In genomic region chr19:3234800-3235199, GRCh38 we compare ENCODE assay signal across 1 cellular context.
TF ChIP-seq lines count a peak whose summit lies in the region.

No MANE protein-coding gene starts in this region.

TF ChIP-seq in HEK293, 187 proteins besides CTCF, POLR2A, EP300 and RAD21 (continued from another document):
- TF ChIP-seq, protein P1, sequence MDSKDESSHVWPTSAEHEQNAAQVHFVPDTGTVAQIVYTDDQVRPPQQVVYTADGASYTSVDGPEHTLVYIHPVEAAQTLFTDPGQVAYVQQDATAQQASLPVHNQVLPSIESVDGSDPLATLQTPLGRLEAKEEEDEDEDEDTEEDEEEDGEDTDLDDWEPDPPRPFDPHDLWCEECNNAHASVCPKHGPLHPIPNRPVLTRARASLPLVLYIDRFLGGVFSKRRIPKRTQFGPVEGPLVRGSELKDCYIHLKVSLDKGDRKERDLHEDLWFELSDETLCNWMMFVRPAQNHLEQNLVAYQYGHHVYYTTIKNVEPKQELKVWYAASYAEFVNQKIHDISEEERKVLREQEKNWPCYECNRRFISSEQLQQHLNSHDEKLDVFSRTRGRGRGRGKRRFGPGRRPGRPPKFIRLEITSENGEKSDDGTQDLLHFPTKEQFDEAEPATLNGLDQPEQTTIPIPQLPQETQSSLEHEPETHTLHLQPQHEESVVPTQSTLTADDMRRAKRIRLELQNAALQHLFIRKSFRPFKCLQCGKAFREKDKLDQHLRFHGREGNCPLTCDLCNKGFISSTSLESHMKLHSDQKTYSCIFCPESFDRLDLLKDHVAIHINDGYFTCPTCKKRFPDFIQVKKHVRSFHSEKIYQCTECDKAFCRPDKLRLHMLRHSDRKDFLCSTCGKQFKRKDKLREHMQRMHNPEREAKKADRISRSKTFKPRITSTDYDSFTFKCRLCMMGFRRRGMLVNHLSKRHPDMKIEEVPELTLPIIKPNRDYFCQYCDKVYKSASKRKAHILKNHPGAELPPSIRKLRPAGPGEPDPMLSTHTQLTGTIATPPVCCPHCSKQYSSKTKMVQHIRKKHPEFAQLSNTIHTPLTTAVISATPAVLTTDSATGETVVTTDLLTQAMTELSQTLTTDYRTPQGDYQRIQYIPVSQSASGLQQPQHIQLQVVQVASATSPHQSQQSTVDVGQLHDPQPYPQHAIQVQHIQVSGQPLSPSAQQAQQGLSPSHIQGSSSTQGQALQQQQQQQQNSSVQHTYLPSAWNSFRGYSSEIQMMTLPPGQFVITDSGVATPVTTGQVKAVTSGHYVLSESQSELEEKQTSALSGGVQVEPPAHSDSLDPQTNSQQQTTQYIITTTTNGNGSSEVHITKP (tag by site-specific recombination; IDR thresholded peaks at IDR 0.05), result no peak
- no peak for TF ChIP-seq ZSCAN4 (tag by site-specific recombination; IDR thresholded peaks at IDR 0.05)
- 0 out of 2 replicates have a peak, but pooled peaks have one; percentile 7 for TF ChIP-seq SP2 (tag by site-specific recombination; IDR thresholded peaks at IDR 0.05)
- TF ChIP-seq ZSCAN5A (tag by site-specific recombination; IDR thresholded peaks at IDR 0.05), result no peak
- TF ChIP-seq ZNF223 (tag by site-specific recombination; IDR thresholded peaks at IDR 0.05), result no peak
- no peak for TF ChIP-seq WT1 (tag by site-specific recombination; IDR thresholded peaks at IDR 0.05)
- TF ChIP-seq ZNF544 (tag by site-specific recombination; IDR thresholded peaks at IDR 0.05), result no peak
- TF ChIP-seq ZNF239 (tag by site-specific recombination; IDR thresholded peaks at IDR 0.05), result no peak
- no peak for TF ChIP-seq ZNF155 (tag by site-specific recombination; IDR thresholded peaks at IDR 0.05)
- TF ChIP-seq KLF7 (tag by site-specific recombination; IDR thresholded peaks at IDR 0.05; ENCODE audit: borderline replicate concordance), result no peak; the same call in 1 of the 2 replicates
- no peak for TF ChIP-seq KLF9 (tag by site-specific recombination; IDR thresholded peaks at IDR 0.05; ENCODE audit: low read depth)
- TF ChIP-seq ZNF266 (tag by site-specific recombination; IDR thresholded peaks at IDR 0.05; ENCODE audit: low read depth), result no peak
- TF ChIP-seq ZNF792 (tag by site-specific recombination; IDR thresholded peaks at IDR 0.05), result no peak
- TF ChIP-seq KLF1 (tag by site-specific recombination; IDR thresholded peaks at IDR 0.05), result 0 out of 2 replicates have a peak, but pooled peaks have one; percentile 21
- no peak for TF ChIP-seq ZBTB10 (tag by site-specific recombination; IDR thresholded peaks at IDR 0.05)
- TF ChIP-seq ZNF501 (tag by site-specific recombination; IDR thresholded peaks at IDR 0.05), result no peak
- TF ChIP-seq OVOL3 (tag by site-specific recombination; IDR thresholded peaks at IDR 0.05), result no peak
- TF ChIP-seq ZNF121 (tag by site-specific recombination; IDR thresholded peaks at IDR 0.05), result no peak
- TF ChIP-seq ZNF610 (tag by site-specific recombination; IDR thresholded peaks at IDR 0.05; ENCODE audit: borderline replicate concordance), result no peak
- no peak for TF ChIP-seq ZNF843 (tag by site-specific recombination; IDR thresholded peaks at IDR 0.05)
- no peak for TF ChIP-seq ZNF24 (tag by site-specific recombination; IDR thresholded peaks at IDR 0.05)
- TF ChIP-seq ZNF654 (tag by site-specific recombination; IDR thresholded peaks at IDR 0.05; ENCODE audit: low read depth), result no peak
- TF ChIP-seq ZBTB26 (tag by site-specific recombination; optimal IDR thresholded peaks at IDR 0.05), result no peak
- TF ChIP-seq MYNN (tag by site-specific recombination; IDR thresholded peaks at IDR 0.05; ENCODE audit: borderline replicate concordance), result no peak
- TF ChIP-seq SCRT2 (tag by site-specific recombination; IDR thresholded peaks at IDR 0.05), result peak; percentile 61
- TF ChIP-seq ZNF664 (tag by site-specific recombination; IDR thresholded peaks at IDR 0.05), result no peak
- TF ChIP-seq ZNF10 (tag by site-specific recombination; IDR thresholded peaks at IDR 0.05), result no peak
